ENCODE assay signal across 11 cellular contexts in the genomic region with DNA sequence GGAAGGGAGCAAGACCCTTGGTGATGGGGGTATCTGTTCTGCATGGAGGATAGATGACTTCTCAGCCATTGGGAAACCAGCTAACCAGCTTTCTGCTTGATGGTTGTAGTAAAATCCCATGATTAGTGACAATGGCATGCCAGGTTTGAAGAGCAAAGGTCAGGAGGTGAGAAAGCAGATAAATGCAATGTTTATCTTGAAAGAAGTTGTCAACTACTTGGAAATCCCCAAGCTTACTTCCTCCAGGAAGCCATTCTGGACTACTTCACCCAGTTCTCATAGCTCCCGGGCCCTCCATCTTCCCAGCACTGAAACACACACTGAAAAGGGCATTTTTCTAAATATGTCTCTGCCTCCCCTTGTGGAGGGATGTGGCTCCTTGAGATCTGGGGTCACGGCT. TPM values are rescaled to one million over a fixed set of nuclear protein-coding genes. Genes with fewer than 3 reads are reported as not detected.
DNase-seq lines count a peak whose midpoint lies in the region; ATAC-seq, FAIRE-seq and TF ChIP-seq lines count a peak whose summit lies in the region.
"Had no signal": no experiment of that assay in that cellular context is flagged by ENCODE, and none has a peak within 500 bp of the region (broad histone marks: within the 10 kb centered on the region; RNA-seq: fewer than 3 reads in every experiment).

No MANE protein-coding gene starts in this region.

- peak overlapping the region; percentile 53 to 74 for H3K4me3 Mint-ChIP-seq in CD14-positive monocyte
- peak overlapping the region; percentile 65 to 89 (median 73) for H3K4me3 Mint-ChIP-seq in naive B cell
- H3K4me3 Mint-ChIP-seq: neural crest cell had no signal

- TF ChIP-seq CTCF in CD14-positive monocyte (IDR thresholded peaks at IDR 0.05), result no peak
- peak in 1 of 3 experiments; percentile 6; a peak in 1 of 6 replicates for TF ChIP-seq CTCF in GM12878 (IDR thresholded peaks at IDR 0.05 in 2 of 3, conservative IDR thresholded peaks at IDR 0.05 in 1 of 3; ENCODE audit: control insufficient read depth in 2 of 3, extremely low read depth in 1 of 3, insufficient read depth in 1 of 3, low read depth in 3 of 3, low read length in 3 of 3)
- TF ChIP-seq CTCF in ovary (IDR thresholded peaks at IDR 0.05), result no peak

- FAIRE-seq in GM12878 (lab: Jason Lieb, UNC), result peak; percentile 7

- H3K27me3 Mint-ChIP-seq in CD14-positive monocyte (ENCODE audit: low read depth in 3 of 3) (peaks cover 0 to 1% (median 0%) of the 10 kb centered on the region in 3 donors), naive B cell (no peaks in the 10 kb centered on the region)

- RAD21 ChIA-PET in GM12878 (lab: Charles Lee; ENCODE audit: unreplicated experiment), result interaction anchor here (1.0 to 7.2 kb wide), 16 partner anchors 10 to 170 kb away, joined by 3 to 57 read pairs (median 5); no protein-coding TSS in a partner anchor

- H3K27ac ChIP-seq in GM12878 (ENCODE audit: control insufficient read depth, insufficient read depth) (peak overlapping the region; percentile 81), ovary (no peak overlapping the region)

- H3K9me3 Mint-ChIP-seq in CD14-positive monocyte (peaks cover 0 to 2% (median 0%) of the 10 kb centered on the region in 7 donors), naive B cell (peaks cover 0 to 2% (median 0%) of the 10 kb centered on the region in 7 donors)
- H3K9me3 Mint-ChIP-seq: neural crest cell had no signal

- no peak overlapping the region; the same call in 1 of the 2 replicates for H3K9ac ChIP-seq in GM12878 (ENCODE audit: control insufficient read depth, insufficient read depth, low read length)

- H3K79me2 ChIP-seq in GM12878 (ENCODE audit: control insufficient read depth, insufficient read depth, low read length), result peaks cover 68% of the 10 kb centered on the region

- CTCF ChIA-PET in GM12878 (lab: Yijun Ruan, JAX), result interaction anchor here (0.6 to 2.9 kb wide), 8 partner anchors 12 to 123 kb away, joined by 3 to 6 read pairs (median 3); no protein-coding TSS in a partner anchor

- TF ChIP-seq RAD21 in GM12878 (IDR thresholded peaks at IDR 0.05; ENCODE audit: insufficient read depth, low read depth, low read length), result no peak

- BruUV-seq in GM12878 (replicated peaks; lab: Mats Ljungman, UMichigan), result no TSS peak

- H3K4me1 Mint-ChIP-seq in CD14-positive monocyte (peaks cover 84% of the 10 kb centered on the region), naive B cell (peaks cover 72 to 88% (median 86%) of the 10 kb centered on the region in 3 donors)

- 26% methylated on average over 2 of the region's 2 CpGs for WGBS in GM12878 (ENCODE audit: insufficient coverage, insufficient replicate concordance, low lambda C conversion rate, missing lambda C conversion rate)
- WGBS in ovary, 3 donors, result 86 to 93% (median 89%) methylated on average over 2 of the region's 2 CpGs

- POLR2A ChIA-PET in GM12878 (lab: Charles Lee), result interaction anchor here (1.0 to 1.7 kb wide), 8 partner anchors 10 to 35 kb away, joined by 3 to 5 read pairs (median 4); no protein-coding TSS in a partner anchor

- in situ Hi-C loops in GM12878 (cut with MboI), result no loop called here
- in situ Hi-C loops in KBM-7 (cut with MboI; ENCODE audit: low pct_unique_long_range_greater_than_20kb, low sequenced_read_pairs), result no loop called here

- no peak for TF ChIP-seq EP300 in GM12878 (IDR thresholded peaks at IDR 0.05; ENCODE audit: borderline replicate concordance in 1 of 2, control insufficient read depth in 1 of 2, low read depth in 2 of 2, low read length in 2 of 2)
- TF ChIP-seq EP300 in ovary (IDR thresholded peaks at IDR 0.05), result no peak

- H2AFZ ChIP-seq in GM12878 (ENCODE audit: control insufficient read depth, low read depth, low read length), result no peak overlapping the region

- H4K20me1 ChIP-seq in GM12878 (ENCODE audit: control insufficient read depth, insufficient read depth), result no peaks in the 10 kb centered on the region

- H3K4me1 ChIP-seq in GM12878 (ENCODE audit: control insufficient read depth, insufficient read depth, low read length), result peaks cover 50% of the 10 kb centered on the region
- peaks cover 40% of the 10 kb centered on the region for H3K4me1 ChIP-seq in ovary (ENCODE audit: insufficient read depth)

- DNase-seq in CD14-positive monocyte (ENCODE audit: low spot score), result peak; percentile 62
- peak; percentile 67 for DNase-seq in HT-29 (ENCODE audit: low spot score)
- no peak for DNase-seq in GM12878 (ENCODE audit: low read depth, low spot score)
- no peak for DNase-seq in naive B cell
- DNase-seq in KBM-7, result no peak
- DNase-seq in ovary, result no peak
- DNase-seq in Kasumi-1 (lab: John Stamatoyannopoulos, UW), result no peak
- DNase-seq: NCI-H1694 treated with DMSO at 0.1 percent for 48 hours had no signal

- no peaks in the 10 kb centered on the region; the same call in 2 of the 3 replicates for H3K9me3 ChIP-seq in GM12878 (replicated peaks; ENCODE audit: control insufficient read depth, insufficient read depth, low read length)
- no peaks in the 10 kb centered on the region for H3K9me3 ChIP-seq in ovary

- SMC1A ChIA-PET in GM12878 (lab: Charles Lee; ENCODE audit: uncharacterized antibody, unreplicated experiment), result interaction anchor here (0.7 to 14.1 kb wide), 13 partner anchors 10 to 137 kb away, joined by 3 to 179 read pairs (median 6); partner anchors contain the start of gene AAGAB

- H3K4me2 ChIP-seq in GM12878 (ENCODE audit: control insufficient read depth, insufficient read depth), result peak overlapping the region; percentile 70

- intact Hi-C loops in CD14-positive monocyte (cut with micrococcal nuclease), result no loop called here
- intact Hi-C loops in GM12878 (cut with micrococcal nuclease; ENCODE audit: unreplicated experiment), result loop anchor here (5.0 kb wide), 1 partner anchor 34 kb away; no protein-coding TSS in a partner anchor
- intact Hi-C loops in ovary (cut with DNase I), result no loop called here

- H3K36me3 ChIP-seq in GM12878 (ENCODE audit: control insufficient read depth in 2 of 2, insufficient read depth in 2 of 2, low read length in 1 of 2) (peaks cover 0 to 5% of the 10 kb centered on the region in 2 experiments; a peak in 2 of 4 replicates), ovary (no peaks in the 10 kb centered on the region)

- H3K27ac Mint-ChIP-seq in CD14-positive monocyte (peak overlapping the region; percentile 87 to 99 (median 97)), naive B cell (peak overlapping the region in 5 of 6 donors; percentile 93 to 99 (median 96))

- TF ChIP-seq POLR2A in GM12878 (IDR thresholded peaks at IDR 0.05; ENCODE audit: low read depth, low read length) (no peak), ovary (IDR thresholded peaks at IDR 0.05) (no peak)

- H3K27me3 ChIP-seq in GM12878 (replicated peaks in 1 of 2; ENCODE audit: control insufficient read depth in 2 of 2, insufficient read depth in 2 of 2, low read length in 1 of 2), result no peaks in the 10 kb centered on the region
- H3K27me3 ChIP-seq in ovary, result no peaks in the 10 kb centered on the region

- H3K4me3 ChIP-seq in GM12878, result no peak overlapping the region
- H3K4me3 ChIP-seq in ovary, result no peak overlapping the region

- peak; percentile 9; the same call in 2 of the 3 replicates for ATAC-seq in GM12878
- peak in 1 of 2 donors; percentile 3 for ATAC-seq in naive B cell (ENCODE audit: low read depth in 2 of 2)
- ATAC-seq in GM18873 (IDR thresholded peaks at IDR 0.05; ENCODE audit: low FRiP score, unreplicated experiment), result no peak
- ATAC-seq: SK-N-SH treated with all-trans-retinoic acid at 6 μM for 48 hours had no signal

- H3K36me3 Mint-ChIP-seq in CD14-positive monocyte (peaks cover 48 to 49% of the 10 kb centered on the region in 2 donors), naive B cell (peaks cover 4 to 8% of the 10 kb centered on the region in 2 donors)

TF ChIP-seq in GM12878, 131 proteins besides CTCF, POLR2A, EP300 and RAD21 (continues in another document):
- TF ChIP-seq TCF12 (IDR thresholded peaks at IDR 0.05; ENCODE audit: low read depth, low read length), result 0 out of 2 replicates have a peak, but pooled peaks have one; percentile 1

RNA-seq across cellular contexts. Expression of gene SMAD3, which starts 51.3 kb away (rescaled TPM):
- polyA plus RNA-seq in CD14-positive monocyte (1 to 10 TPM; 4.4 to 5.4 TPM), GM12878 (2011; rRNA removed) (15.0 and 28.2 TPM in 2 replicates), GM12878 (2014; fragmentation: Illumina TruSeq; extraction: Trizol) (31.9 and 43.2 TPM in 2 replicates), GM12878 (2014; fragmentation: Nextera tagmentation; extraction: Ambion mirVana) (1 to 10 TPM; 5.6 to 6.6 TPM), GM12878 (2014; rRNA removed) (22.4 and 27.7 TPM in 2 replicates), GM12878 (2016; fragmentation: Nextera tagmentation; extraction: Ambion mirVana) (10 to 100 TPM in 1 of 2 experiments, 1 to 10 TPM in 1; 8.0 to 18.7 TPM), naive B cell (ENCODE audit: low read depth in 6 of 6) (10 to 100 TPM; 34.7 to 68.7 (median 38.0) TPM), ovary (10 to 100 TPM; 18.7 to 78.6 TPM)
- total RNA-seq in HT-29 (2014; rRNA removed; shearing (Covaris generic)), result 63.5 and 82.5 TPM in 2 replicates
- total RNA-seq in GM12878 (2013; cell fraction: nucleolus; rRNA removed), result 119 and 128 TPM in 2 replicates
- total RNA-seq in GM12878 (2014; rRNA removed) (12.2 and 15.6 TPM in 2 replicates), GM12878 (2014; rRNA removed; fragmentation: Illumina TruSeq; extraction: Trizol) (11.7 and 13.3 TPM in 2 replicates), GM12878 (2021) (39.9 and 40.0 TPM in 2 replicates), ovary (10 to 100 TPM; 21.6 to 78.6 (median 46.0) TPM)
- 17.0 TPM for polyA plus RNA-seq in GM12878 (2011; ENCODE audit: low read depth)
- polyA plus RNA-seq in GM12878 (2011; cell fraction: cytosol; rRNA removed), result 21.5 and 22.5 TPM in 2 replicates
- 85.6 and 92.9 TPM in 2 replicates for polyA plus RNA-seq in GM12878 (2011; cell fraction: nucleus; rRNA removed)
- polyA plus RNA-seq in GM12878 (2012), result 41.6 and 42.7 TPM in 2 replicates
- polyA minus RNA-seq in GM12878 (2011; rRNA and poly(A)+ RNA removed), result 23.3 and 26.4 TPM in 2 replicates
- polyA minus RNA-seq in GM12878 (2011; cell fraction: cytosol; rRNA and poly(A)+ RNA removed), result 11.1 and 14.3 TPM in 2 replicates
- polyA minus RNA-seq in GM12878 (2011; cell fraction: nucleus; rRNA and poly(A)+ RNA removed), result 17.3 and 26.6 TPM in 2 replicates

Comparison
In these comparisons a context has a peak if more than half of its experiments do, and no peak if none do; other contexts are left out.
1. DNase-seq: peak in CD14-positive monocyte (single experiment) and HT-29 (single experiment); none in GM12878 (single experiment), naive B cell (single experiment), KBM-7 (single experiment), ovary (0 of 5) and Kasumi-1 (0 of 2).